15 cellular contexts compared by ENCODE assay signal in genomic region chr9:81032831-81033230, GRCh38.
DNase-seq lines count a peak whose midpoint lies in the region; ATAC-seq and TF ChIP-seq lines count a peak whose summit lies in the region.
"Had no signal": no experiment of that assay in that cellular context is flagged by ENCODE, and none has a peak within 500 bp of the region (broad histone marks: within the 10 kb centered on the region; RNA-seq: fewer than 3 reads in every experiment).

No MANE protein-coding gene starts in this region.

- intact Hi-C loops in Calu3 (cut with micrococcal nuclease; ENCODE audit: unreplicated experiment): no loop called here

- H3K9me3 Mint-ChIP-seq in Calu3 (ENCODE audit: low read depth, unreplicated experiment) (no peaks in the 10 kb centered on the region), neural crest cell (peaks cover 3% of the 10 kb centered on the region)
- H3K9me3 Mint-ChIP-seq: activated naive CD8-positive, alpha-beta T cell treated with anti-CD3 and anti-CD28 coated beads for 36 hours had no signal

- no peak for ATAC-seq in stimulated activated naive CD8-positive, alpha-beta T cell treated with anti-CD3 and anti-CD28 coated beads, Interleukin-15, Interleukin-2, amounts not matched to agents 100 U/mL and 50 U/mL, for 24 hours
- ATAC-seq in HG03280 (IDR thresholded peaks at IDR 0.05; ENCODE audit: unreplicated experiment): no peak
- ATAC-seq: HCT116, mucosa of descending colon had no signal

- TF ChIP-seq CTCF in Calu3 (IDR thresholded peaks at IDR 0.05; ENCODE audit: unreplicated experiment) (no peak), fibroblast of pulmonary artery (IDR thresholded peaks at IDR 0.05; ENCODE audit: low read length, missing control alignments) (no peak), neural crest cell (conservative IDR thresholded peaks at IDR 0.05) (no peak)

- H3K4me1 Mint-ChIP-seq in Calu3 (ENCODE audit: low read depth, unreplicated experiment) (peaks cover 36% of the 10 kb centered on the region), neural crest cell (peaks cover 63% of the 10 kb centered on the region)
- H3K4me1 Mint-ChIP-seq: activated naive CD8-positive, alpha-beta T cell treated with anti-CD3 and anti-CD28 coated beads for 36 hours had no signal

- CTCF ChIA-PET in Calu3 (lab: Charles Lee): no interaction called here

- H3K36me3 Mint-ChIP-seq in Calu3 (ENCODE audit: insufficient read depth, unreplicated experiment) (no peaks in the 10 kb centered on the region), neural crest cell (ENCODE audit: low read depth) (no peaks in the 10 kb centered on the region)
- H3K36me3 Mint-ChIP-seq: activated naive CD8-positive, alpha-beta T cell treated with anti-CD3 and anti-CD28 coated beads for 36 hours had no signal

- no peak overlapping the region for H3K4me3 ChIP-seq in fibroblast of pulmonary artery (replicated peaks; ENCODE audit: low read depth, low read length)
- H3K4me3 ChIP-seq: mucosa of descending colon had no signal

- no peak overlapping the region for H3K4me3 Mint-ChIP-seq in Calu3 (ENCODE audit: low read depth, unreplicated experiment)
- H3K4me3 Mint-ChIP-seq in neural crest cell: peak overlapping the region; percentile 48
- H3K4me3 Mint-ChIP-seq: activated naive CD8-positive, alpha-beta T cell treated with anti-CD3 and anti-CD28 coated beads for 36 hours had no signal

- H3K27ac Mint-ChIP-seq in Calu3 (ENCODE audit: unreplicated experiment) (peak overlapping the region; percentile 71), neural crest cell (ENCODE audit: unreplicated experiment) (peak overlapping the region; percentile 31)
- H3K27ac Mint-ChIP-seq: activated naive CD8-positive, alpha-beta T cell treated with anti-CD3 and anti-CD28 coated beads for 36 hours had no signal

- BruUV-seq in Calu3 (replicated peaks; lab: Mats Ljungman, UMichigan): no TSS peak

- no peaks in the 10 kb centered on the region for H3K27me3 Mint-ChIP-seq in Calu3 (ENCODE audit: unreplicated experiment)
- H3K27me3 Mint-ChIP-seq in neural crest cell (ENCODE audit: low read depth): no peaks in the 10 kb centered on the region

- DNase-seq in Calu3 (no peak), M059J (ENCODE audit: low read depth) (peak; percentile 94), fibroblast of pulmonary artery (ENCODE audit: low read depth) (peak; percentile 5), neural crest cell (ENCODE audit: low read depth, low spot score) (peak; percentile 3), NCI-H1694 treated with DMSO at 0.1 percent for 48 hours (lab: John Stamatoyannopoulos, UW) (no peak)
- no peak for DNase-seq in stimulated activated naive CD8-positive, alpha-beta T cell treated with anti-CD3 and anti-CD28 coated beads, Interleukin-15, Interleukin-2, amounts not matched to agents 100 U/mL and 50 U/mL, for 24 hours
- DNase-seq in activated effector memory CD4-positive, alpha-beta T cell treated with anti-CD3 and anti-CD28 coated beads, Interleukin-2, amount 50 U/mL, for 16 hours: no peak
- DNase-seq: activated naive CD8-positive, alpha-beta T cell treated with anti-CD3 and anti-CD28 coated beads for 36 hours; cortex of kidney; mucosa of descending colon; stimulated activated CD4-positive, alpha-beta T cell treated with anti-CD3 and anti-CD28 coated beads, Interleukin-4, amount 100 ng/mL, for 24 hours; stimulated activated naive CD4-positive, alpha-beta T cell; T-helper 1 cell had no signal

Comparison
In these comparisons a context has a peak if more than half of its experiments do, and no peak if none do; other contexts are left out.
1. DNase-seq: peak in M059J (single experiment), fibroblast of pulmonary artery (single experiment) and neural crest cell (single experiment); none in Calu3 (single experiment), NCI-H1694 treated with DMSO at 0.1 percent for 48 hours (single experiment), stimulated activated naive CD8-positive, alpha-beta T cell treated with anti-CD3 and anti-CD28 coated beads, Interleukin-15, Interleukin-2, amounts not matched to agents 100 U/mL and 50 U/mL, for 24 hours (single experiment) and activated effector memory CD4-positive, alpha-beta T cell treated with anti-CD3 and anti-CD28 coated beads, Interleukin-2, amount 50 U/mL, for 16 hours (single experiment).